15 cellular contexts compared by ENCODE assay signal in the genomic region with DNA sequence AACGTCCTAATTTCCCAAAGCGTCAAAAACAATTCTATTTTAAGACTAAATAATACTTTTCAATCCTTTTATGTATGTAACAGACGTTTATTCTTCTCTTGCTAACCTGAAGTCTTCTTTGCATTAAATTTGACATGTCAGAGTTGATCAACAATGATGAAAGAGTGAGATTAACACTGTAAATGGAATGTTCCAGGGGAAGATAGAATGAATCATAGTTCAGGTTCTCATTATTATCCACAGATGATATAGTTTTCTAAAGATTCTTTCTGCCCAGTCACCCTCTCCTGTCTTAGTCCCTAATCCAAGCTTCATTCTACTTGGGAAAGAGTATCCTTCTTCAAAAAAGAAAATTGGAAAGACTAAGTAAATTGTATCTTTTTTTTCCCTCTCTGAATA. TPM values are rescaled to one million over a fixed set of nuclear protein-coding genes. Genes with fewer than 3 reads are reported as not detected.
DNase-seq lines count a peak whose midpoint lies in the region; ATAC-seq and TF ChIP-seq lines count a peak whose summit lies in the region.
"Had no signal": no experiment of that assay in that cellular context is flagged by ENCODE, and none has a peak within 500 bp of the region (broad histone marks: within the 10 kb centered on the region; RNA-seq: fewer than 3 reads in every experiment).

No MANE protein-coding gene starts in this region.

- ATAC-seq in foreskin keratinocyte (peak; percentile 99), HG03097 (IDR thresholded peaks at IDR 0.05; ENCODE audit: low FRiP score, unreplicated experiment) (no peak)
- ATAC-seq: activated CD8-positive, alpha-beta T cell treated with anti-CD3 and anti-CD28 coated beads, Interleukin-2, amount 10 ng/mL, durations not matched to agents 7 days and 5 days had no signal

- H3K27ac ChIP-seq in foreskin keratinocyte, result peak overlapping the region; percentile 26
- H3K27ac ChIP-seq: BLaER1 treated with 17β-estradiol and CSF1 and Interleukin-3, amounts not matched to agents 10 nM and 100 nM had no signal

- H3K27me3 ChIP-seq in foreskin keratinocyte, result no peaks in the 10 kb centered on the region
- H3K27me3 ChIP-seq: BLaER1 treated with 17β-estradiol and CSF1 and Interleukin-3, amounts not matched to agents 10 nM and 100 nM had no signal

- TF ChIP-seq CTCF in AG09309 (IDR thresholded peaks at IDR 0.05; ENCODE audit: control insufficient read depth, insufficient read depth, low read depth, low read length, missing control alignments), result no peak
- no peak for TF ChIP-seq CTCF in astrocyte of the spinal cord (IDR thresholded peaks at IDR 0.05; ENCODE audit: low read depth, low read length)
- TF ChIP-seq CTCF in foreskin keratinocyte (conservative IDR thresholded peaks at IDR 0.05), result no peak

- peaks cover 20% of the 10 kb centered on the region for H3K4me1 ChIP-seq in foreskin keratinocyte

- no peak overlapping the region for H3K4me3 ChIP-seq in AG09309 (ENCODE audit: control insufficient read depth, low read depth, low read length)
- H3K4me3 ChIP-seq in astrocyte of the spinal cord (ENCODE audit: low read depth, low read length), result no peak overlapping the region
- H3K4me3 ChIP-seq: BLaER1 treated with 17β-estradiol and CSF1 and Interleukin-3, amounts not matched to agents 10 nM and 100 nM had no signal

- DNase-seq in AG09309 (ENCODE audit: low read depth) (peak; percentile 35), HS-5 (ENCODE audit: low read depth) (peak; percentile 62), astrocyte of the spinal cord (ENCODE audit: low read depth, low spot score) (peak; percentile 63), foreskin keratinocyte (peak; percentile 75 to 88), ecto neural progenitor cell (ENCODE audit: low spot score) (no peak), COLO668 (lab: John Stamatoyannopoulos, UW; ENCODE audit: unreplicated experiment) (no peak)
- no peak for DNase-seq in activated effector memory CD4-positive, alpha-beta T cell treated with Interleukin-2 at 50 U/mL for 16 hours
- DNase-seq: activated CD8-positive, alpha-beta T cell treated with anti-CD3 and anti-CD28 coated beads, Interleukin-2, amount 10 ng/mL, durations not matched to agents 7 days and 5 days; cortex of kidney; Kasumi-1; NCI-H187 treated with DMSO at 0.1 percent for 48 hours; SIG-M5; stimulated activated CD4-positive, alpha-beta T cell treated with anti-CD3 and anti-CD28 coated beads, Interleukin-2, amount 100 ng/mL, for 24 hours had no signal

- in situ Hi-C loops in astrocyte of the spinal cord (cut with HindIII; ENCODE audit: low sequenced_read_pairs), result no loop called here

RNA-seq across cellular contexts. Expression of a gene that starts 38.9 kb away (rescaled TPM):
- 38.8 and 46.4 TPM in 2 replicates for total RNA-seq in foreskin keratinocyte
- polyA plus RNA-seq in foreskin keratinocyte, result 46.1 and 56.6 TPM in 2 replicates

RNA-seq across cellular contexts. Expression of a gene that starts 39.6 kb away (rescaled TPM):
- total RNA-seq in foreskin keratinocyte, result 49.3 and 59.3 TPM in 2 replicates
- 11.6 and 12.0 TPM in 2 replicates for polyA plus RNA-seq in foreskin keratinocyte

Comparison
In these comparisons a context has a peak if more than half of its experiments do, and no peak if none do; other contexts are left out.
1. DNase-seq: peak in AG09309 (single experiment), HS-5 (single experiment), astrocyte of the spinal cord (single experiment) and foreskin keratinocyte (2 of 2); none in activated effector memory CD4-positive, alpha-beta T cell treated with Interleukin-2 at 50 U/mL for 16 hours (single experiment), ecto neural progenitor cell (single experiment) and COLO668 (single experiment).